In genomic region chr6:159824690-159825089, GRCh38 we compare ENCODE assay signal across 4 cellular contexts. TPM values are rescaled to one million over a fixed set of nuclear protein-coding genes. Genes with fewer than 3 reads are reported as not detected.
"Had no signal": no experiment of that assay in that cellular context is flagged by ENCODE, and none has a peak within 500 bp of the region (broad histone marks: within the 10 kb centered on the region; RNA-seq: fewer than 3 reads in every experiment).

No MANE protein-coding gene starts in this region.

RNA-seq across cellular contexts. Expression of gene PNLDC1, which starts 24.6 kb away (rescaled TPM):
- total RNA-seq: LHCN-M2, M059J, MCF 10A, NCI-H460 had no signal
